8 cellular contexts compared by ENCODE assay signal in genomic region chr7:47327698-47328391, GRCh38.
DNase-seq lines count a peak whose midpoint lies in the region; ATAC-seq and TF ChIP-seq lines count a peak whose summit lies in the region.

No MANE protein-coding gene starts in this region.

- no peaks in the 10 kb centered on the region for H3K9me3 ChIP-seq in BE2C
- no peaks in the 10 kb centered on the region for H3K9me3 ChIP-seq in Panc1 (ENCODE audit: control insufficient read depth, insufficient read depth, low read depth, low read length)
- no peaks in the 10 kb centered on the region for H3K9me3 ChIP-seq in mucosa of stomach (ENCODE audit: control insufficient read depth, low read length)

- peak; percentile 38 for ATAC-seq in Panc1
- ATAC-seq in HG03045 (IDR thresholded peaks at IDR 0.05; ENCODE audit: unreplicated experiment): no peak
- no peak for ATAC-seq in GM18517 (IDR thresholded peaks at IDR 0.05; ENCODE audit: unreplicated experiment)

- H3K27me3 ChIP-seq in BE2C (no peaks in the 10 kb centered on the region), Panc1 (ENCODE audit: control insufficient read depth, insufficient read depth, low read length) (no peaks in the 10 kb centered on the region), mucosa of stomach (ENCODE audit: control insufficient read depth, insufficient read depth, low read length) (no peaks in the 10 kb centered on the region)

- BruUV-seq in Panc1 (replicated peaks; lab: Mats Ljungman, UMichigan): no TSS peak

- H3K27ac ChIP-seq in Panc1 (ENCODE audit: low read length): peak overlapping the region; percentile 2; the same call in 1 of the 2 replicates

- H3K4me3 ChIP-seq in BE2C (ENCODE audit: low read depth, low read length) (peak overlapping the region; percentile 40), Panc1 (ENCODE audit: low read depth in 2 of 2, low read length in 2 of 2) (no peak overlapping the region), mucosa of stomach (ENCODE audit: low read length) (no peak overlapping the region)

- peak overlapping the region; percentile 35 for H3K9ac ChIP-seq in mucosa of stomach (ENCODE audit: low read length)

- intact Hi-C loops in Panc1 (cut with micrococcal nuclease; ENCODE audit: unreplicated experiment): no loop called here

- POLR2A ChIA-PET in Panc1 (lab: Charles Lee): no interaction called here

- peak; percentile 68 for DNase-seq in BE2C
- no peak for DNase-seq in Panc1 (ENCODE audit: low read depth, low spot score)
- peak; percentile 83 for DNase-seq in fibroblast of peridontal ligament (ENCODE audit: extremely low read depth)
- no peak for DNase-seq in KG1 (lab: John Stamatoyannopoulos, UW)
- DNase-seq in cerebellar cortex (ENCODE audit: low spot score): no peak

- in situ Hi-C loops in Panc1 (cut with HindIII; ENCODE audit: low pct_unique_long_range_greater_than_20kb, low sequenced_read_pairs): no loop called here

- no peaks in the 10 kb centered on the region for H3K36me3 ChIP-seq in BE2C
- H3K36me3 ChIP-seq in Panc1 (ENCODE audit: control insufficient read depth, insufficient read depth, low read length): peaks cover 27% of the 10 kb centered on the region
- H3K36me3 ChIP-seq in mucosa of stomach (ENCODE audit: control insufficient read depth, insufficient read depth, low read length): peaks cover 7% of the 10 kb centered on the region

- CTCF ChIA-PET in Panc1 (lab: Charles Lee): no interaction called here

- peaks cover 12% of the 10 kb centered on the region for H3K4me1 ChIP-seq in BE2C
- peaks cover 44% of the 10 kb centered on the region for H3K4me1 ChIP-seq in Panc1 (ENCODE audit: control insufficient read depth, insufficient read depth, low read length)
- peaks cover 54% of the 10 kb centered on the region for H3K4me1 ChIP-seq in mucosa of stomach (ENCODE audit: control insufficient read depth, insufficient read depth, low read length)

- no peak for TF ChIP-seq CTCF in BE2C (IDR thresholded peaks at IDR 0.05; ENCODE audit: low read depth, low read length)
- TF ChIP-seq CTCF in Panc1 (IDR thresholded peaks at IDR 0.05): no peak

Comparison
In these comparisons a context has a peak if more than half of its experiments do, and no peak if none do; other contexts are left out.
1. DNase-seq: peak in BE2C (single experiment) and fibroblast of peridontal ligament (single experiment); none in Panc1 (single experiment), KG1 (single experiment) and cerebellar cortex (single experiment).